24 cellular contexts compared by ENCODE assay signal in genomic region chr6:43842231-43842794, GRCh38.
DNase-seq lines count a peak whose midpoint lies in the region; ATAC-seq and TF ChIP-seq lines count a peak whose summit lies in the region.
"Had no signal": no experiment of that assay in that cellular context is flagged by ENCODE, and none has a peak within 500 bp of the region (broad histone marks: within the 10 kb centered on the region; RNA-seq: fewer than 3 reads in every experiment).

No MANE protein-coding gene starts in this region.

- DNase-seq in AG08395 (ENCODE audit: low spot score) (peak; percentile 68), HS-5 (ENCODE audit: low read depth) (peak; percentile 35), adrenal gland (peak; percentile 73 to 86 (median 80)), fibroblast of the aortic adventitia (ENCODE audit: low read depth) (peak; percentile 65), superior temporal gyrus (ENCODE audit: extremely low spot score) (no peak), HK-2 (ENCODE audit: unreplicated experiment) (no peak), GM19238 (ENCODE audit: insufficient read length, low spot score) (no peak)
- DNase-seq: activated CD8-positive, alpha-beta memory T cell treated with anti-CD3 and anti-CD28 coated beads for 24 hours; activated naive CD4-positive, alpha-beta T cell treated with anti-CD3 and anti-CD28 coated beads, Interleukin-2, amount 10 ng/mL, durations not matched to agents 7 days and 5 days; activated T-cell treated with anti-CD3 and anti-CD28 coated beads, Interleukin-2, amount 50 U/mL, for 4 hours; brain microvascular endothelial cell; C1 segment of cervical spinal cord; Calu3; cortex of kidney; kidney glomerular epithelial cell; mammary epithelial cell; NCI-H1105; NCI-H2029 treated with DMSO at 0.1 percent for 48 hours; nucleus accumbens; RPMI8226; stimulated activated CD4-positive, alpha-beta T cell treated with anti-CD3 and anti-CD28 coated beads, Interleukin-4, amount 100 ng/mL, for 4 hours; stimulated activated naive CD8-positive, alpha-beta T cell treated with anti-CD3 and anti-CD28 coated beads, Interleukin-15, amount 100 ng/mL, for 72 hours; T-helper 9 cell had no signal

- peaks cover 9 to 20% of the 10 kb centered on the region in 2 donors for H3K4me1 ChIP-seq in adrenal gland (replicated peaks in 1 of 2)

- no peaks in the 10 kb centered on the region for H3K36me3 ChIP-seq in adrenal gland (replicated peaks in 1 of 2)
- H3K36me3 ChIP-seq: brain microvascular endothelial cell had no signal

- no peak for ATAC-seq in HG02759 (IDR thresholded peaks at IDR 0.05; ENCODE audit: unreplicated experiment)
- ATAC-seq: activated T-cell treated with anti-CD3 and anti-CD28 coated beads, Interleukin-2, amount 50 U/mL, for 4 hours; stimulated activated naive CD8-positive, alpha-beta T cell treated with anti-CD3 and anti-CD28 coated beads, Interleukin-15, amount 100 ng/mL, for 72 hours had no signal

- 43 to 53% (median 46%) methylated on average over 10 of the region's 10 CpGs for WGBS in adrenal gland, 4 donors

- TF ChIP-seq POLR2A in adrenal gland (IDR thresholded peaks at IDR 0.05) = peak in 1 of 2 donors; percentile 38

- H3K27ac ChIP-seq in adrenal gland = peak overlapping the region in 4 of 5 donors; percentile 7 to 70 (median 60)
- H3K27ac ChIP-seq: brain microvascular endothelial cell had no signal

- intact Hi-C loops in adrenal gland (cut with DNase I) = loop anchor here in 1 of 2 donors (10.0 kb wide), 1 partner anchor 232 kb away; no protein-coding TSS in a partner anchor

- TF ChIP-seq CTCF in adrenal gland (IDR thresholded peaks at IDR 0.05) (no peak), fibroblast of the aortic adventitia (IDR thresholded peaks at IDR 0.05; ENCODE audit: insufficient read depth, low read length) (no peak)

- no peaks in the 10 kb centered on the region for H3K27me3 ChIP-seq in adrenal gland
- H3K27me3 ChIP-seq: brain microvascular endothelial cell had no signal

- no peaks in the 10 kb centered on the region for H3K9me3 ChIP-seq in adrenal gland (replicated peaks in 1 of 3)

- H3K4me3 ChIP-seq in adrenal gland (no peak overlapping the region), fibroblast of the aortic adventitia (ENCODE audit: low read depth, low read length) (no peak overlapping the region)

Comparison
In these comparisons a context has a peak if more than half of its experiments do, and no peak if none do; other contexts are left out.
1. DNase-seq: peak in AG08395 (single experiment), HS-5 (single experiment), adrenal gland (7 of 7) and fibroblast of the aortic adventitia (single experiment); none in superior temporal gyrus (single experiment), HK-2 (single experiment) and GM19238 (single experiment).